Comparison of ENCODE assay signal across 18 cellular contexts in genomic region chr6:140178550-140179334, GRCh38.
DNase-seq lines count a peak whose midpoint lies in the region; ATAC-seq and TF ChIP-seq lines count a peak whose summit lies in the region.
"Had no signal": no experiment of that assay in that cellular context is flagged by ENCODE, and none has a peak within 500 bp of the region (broad histone marks: within the 10 kb centered on the region; RNA-seq: fewer than 3 reads in every experiment).

No MANE protein-coding gene starts in this region.

- H3K27me3 ChIP-seq in BJ (ENCODE audit: control insufficient read depth, insufficient read depth, low read length) (no peaks in the 10 kb centered on the region), MG63 (no peaks in the 10 kb centered on the region), osteoblast (ENCODE audit: insufficient read depth, low read length) (no peaks in the 10 kb centered on the region)
- H3K27me3 ChIP-seq: adrenal gland, Peyer's patch, right atrium auricular region, suprapubic skin had no signal

- CTCF ChIA-PET in BJ (lab: Yijun Ruan, JAX): interaction anchor here (0.6 kb wide), 1 partner anchor 801 kb away, joined by 3 read pairs; no protein-coding TSS in a partner anchor

- H3K4me3 ChIP-seq in BJ (ENCODE audit: low read depth, low read length): no peak overlapping the region
- no peak overlapping the region for H3K4me3 ChIP-seq in MG63
- H3K4me3 ChIP-seq in choroid plexus epithelial cell (ENCODE audit: low read depth, low read length): no peak overlapping the region
- no peak overlapping the region for H3K4me3 ChIP-seq in osteoblast (ENCODE audit: insufficient read depth, low read length)
- H3K4me3 ChIP-seq: adrenal gland, Peyer's patch, right atrium auricular region, suprapubic skin had no signal

- TF ChIP-seq CTCF in BJ (IDR thresholded peaks at IDR 0.05; ENCODE audit: insufficient read depth, low read depth, low read length) (no peak), choroid plexus epithelial cell (conservative IDR thresholded peaks at IDR 0.05; ENCODE audit: low read depth, low read length) (no peak), osteoblast (IDR thresholded peaks at IDR 0.05; ENCODE audit: extremely low read depth, low read depth, low read length) (no peak)

- DNase-seq in BJ (ENCODE audit: low read depth): peak; percentile 70
- DNase-seq in MG63: peak; percentile 5
- peak; percentile 49 for DNase-seq in choroid plexus epithelial cell (ENCODE audit: low read depth)
- DNase-seq in osteoblast (ENCODE audit: insufficient read length, low spot score, missing footprints): peak; percentile 82
- DNase-seq in activated CD4-positive, alpha-beta T cell treated with anti-CD3 and anti-CD28 coated beads for 48 hours: no peak
- DNase-seq in activated CD4-positive, alpha-beta T cell treated with anti-CD3 and anti-CD28 coated beads for 1 hour: no peak
- DNase-seq: hippocampal formation, midbrain, NCI-H1092, NCI-H82, Peyer's patch, SW 1271 had no signal

- H3K4me2 ChIP-seq in osteoblast (ENCODE audit: insufficient read depth, low read length): no peak overlapping the region

- no peak overlapping the region for H2AFZ ChIP-seq in osteoblast (ENCODE audit: low read length)

- peak overlapping the region; percentile 46 for H3K27ac ChIP-seq in osteoblast (ENCODE audit: low read depth, low read length)
- H3K27ac ChIP-seq: adrenal gland, C4-2B, Peyer's patch, right atrium auricular region, suprapubic skin had no signal

- no peaks in the 10 kb centered on the region for H3K36me3 ChIP-seq in BJ (ENCODE audit: control insufficient read depth, insufficient read depth, low read length)
- no peaks in the 10 kb centered on the region for H3K36me3 ChIP-seq in MG63
- H3K36me3 ChIP-seq in osteoblast (ENCODE audit: insufficient read depth, low read length): no peaks in the 10 kb centered on the region
- H3K36me3 ChIP-seq: adrenal gland, Peyer's patch, right atrium auricular region, suprapubic skin had no signal

- H3K4me1 ChIP-seq in osteoblast (ENCODE audit: insufficient read depth, low read length): peaks cover 32% of the 10 kb centered on the region
- H3K4me1 ChIP-seq: Peyer's patch, right atrium auricular region, suprapubic skin had no signal

- H4K20me1 ChIP-seq in osteoblast (ENCODE audit: insufficient read depth, low read length): no peaks in the 10 kb centered on the region

- POLR2A ChIA-PET in BJ (lab: Charles Lee): interaction anchor here (1.1 to 1.4 kb wide), 2 partner anchors 100 to 201 kb away, joined by 4 read pairs; no protein-coding TSS in a partner anchor

- ATAC-seq in HG03457 (IDR thresholded peaks at IDR 0.05; ENCODE audit: unreplicated experiment): no peak
- no peak for ATAC-seq in HG03521 (IDR thresholded peaks at IDR 0.05; ENCODE audit: unreplicated experiment)

- no peaks in the 10 kb centered on the region for H3K79me2 ChIP-seq in osteoblast (ENCODE audit: insufficient read depth, low read length)

- H3K9me3 ChIP-seq in MG63: peaks cover 2% of the 10 kb centered on the region; the same call in 1 of the 2 replicates
- H3K9me3 ChIP-seq in osteoblast (ENCODE audit: low read depth, low read length): no peaks in the 10 kb centered on the region
- H3K9me3 ChIP-seq: adrenal gland, Peyer's patch, right atrium auricular region, suprapubic skin had no signal

Comparison
In these comparisons a context has a peak if more than half of its experiments do, and no peak if none do; other contexts are left out.
1. DNase-seq: peak in BJ (single experiment), MG63 (single experiment), choroid plexus epithelial cell (single experiment) and osteoblast (single experiment); none in activated CD4-positive, alpha-beta T cell treated with anti-CD3 and anti-CD28 coated beads for 48 hours (single experiment) and activated CD4-positive, alpha-beta T cell treated with anti-CD3 and anti-CD28 coated beads for 1 hour (single experiment).